ENCODE assay signal across 19 cellular contexts in the genomic region with DNA sequence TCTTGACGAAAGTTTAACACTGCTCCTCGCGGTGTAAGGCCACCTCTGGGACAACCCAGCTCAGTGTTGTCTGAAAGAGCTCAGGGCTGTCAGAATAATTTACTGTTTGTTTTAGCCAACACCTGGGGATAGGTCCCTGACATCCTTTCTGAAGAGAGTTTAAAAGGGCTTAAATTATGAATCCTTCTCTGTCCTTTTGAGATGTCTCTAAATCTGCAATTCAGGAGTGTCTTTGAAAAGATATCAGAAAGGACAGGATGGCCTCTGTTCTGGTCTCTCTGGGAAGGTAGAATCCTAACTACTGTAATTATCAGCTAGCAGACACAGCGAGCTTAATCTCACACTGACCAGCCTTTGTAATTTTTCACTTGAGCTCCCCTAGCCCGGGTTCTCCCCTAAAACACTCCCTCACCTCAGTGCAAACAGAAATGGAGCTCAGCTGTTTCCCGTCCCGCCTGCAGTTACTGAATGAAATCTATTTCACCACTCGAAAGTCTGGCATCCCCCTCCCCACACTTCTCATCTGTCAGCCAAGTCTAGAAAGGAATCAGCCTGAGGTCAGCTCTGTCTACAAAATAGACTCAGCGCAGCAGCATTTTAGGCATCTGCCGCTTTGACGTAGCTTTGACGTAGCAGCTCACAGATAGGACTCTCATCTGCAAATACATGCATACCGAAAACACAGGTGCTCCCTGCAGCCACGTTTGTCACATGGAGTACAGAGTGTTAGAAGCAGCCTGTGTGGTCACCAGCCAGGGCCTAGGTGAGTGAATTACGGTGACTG. TPM values are rescaled to one million over a fixed set of nuclear protein-coding genes. Genes with fewer than 3 reads are reported as not detected.
DNase-seq lines count a peak whose midpoint lies in the region; ATAC-seq, FAIRE-seq and TF ChIP-seq lines count a peak whose summit lies in the region.
"Had no signal": no experiment of that assay in that cellular context is flagged by ENCODE, and none has a peak within 500 bp of the region (broad histone marks: within the 10 kb centered on the region; RNA-seq: fewer than 3 reads in every experiment).

No MANE protein-coding gene starts in this region.

- H3K4me3 Mint-ChIP-seq in activated CD4-positive, alpha-beta T cell treated with anti-CD3 and anti-CD28 coated beads for 36 hours = no peak overlapping the region
- H3K4me3 Mint-ChIP-seq in neural crest cell = peak overlapping the region; percentile 77

- H3K9ac ChIP-seq in Karpas-422 (ENCODE audit: low read length) = peak overlapping the region; percentile 30

- peaks cover 8% of the 10 kb centered on the region for H3K36me3 Mint-ChIP-seq in activated CD4-positive, alpha-beta T cell treated with anti-CD3 and anti-CD28 coated beads for 36 hours (ENCODE audit: low read depth)
- H3K36me3 Mint-ChIP-seq in neural crest cell (ENCODE audit: low read depth) = peaks cover 10% of the 10 kb centered on the region

- no peaks in the 10 kb centered on the region for H4K20me1 ChIP-seq in Karpas-422 (ENCODE audit: insufficient read depth, low read depth, low read length)

- peaks cover 67% of the 10 kb centered on the region for H3K4me1 ChIP-seq in Karpas-422 (ENCODE audit: low read length)

- POLR2A ChIA-PET in activated CD4-positive, alpha-beta T cell treated with anti-CD3 and anti-CD28 coated beads for 36 hours (lab: Charles Lee) = interaction anchor here (0.6 kb wide), 1 partner anchor 9 kb away, joined by 4 read pairs; no protein-coding TSS in a partner anchor

- no peak for TF ChIP-seq CTCF in neural crest cell (conservative IDR thresholded peaks at IDR 0.05)

- no peak for TF ChIP-seq POLR2A in erythroblast (IDR thresholded peaks at IDR 0.05; ENCODE audit: low read length)

- peak overlapping the region; percentile 21 for H3K4me2 ChIP-seq in Karpas-422 (ENCODE audit: low read depth, low read length, poor library complexity, severe bottlenecking)

- no peaks in the 10 kb centered on the region for H3K9me3 ChIP-seq in Karpas-422 (ENCODE audit: low read length)
- H3K9me3 ChIP-seq: thoracic aorta had no signal

- no peaks in the 10 kb centered on the region for H3K9me2 ChIP-seq in Karpas-422 (replicated peaks; ENCODE audit: insufficient read depth, low read length)

- peaks cover 2% of the 10 kb centered on the region; the same call in 1 of the 2 replicates for H3K36me3 ChIP-seq in Karpas-422 (ENCODE audit: insufficient read depth, low read length)
- H3K36me3 ChIP-seq: thoracic aorta had no signal

- H3K9me3 Mint-ChIP-seq in activated CD4-positive, alpha-beta T cell treated with anti-CD3 and anti-CD28 coated beads for 36 hours (ENCODE audit: low read depth) = no peaks in the 10 kb centered on the region
- no peaks in the 10 kb centered on the region for H3K9me3 Mint-ChIP-seq in neural crest cell

- peaks cover 84% of the 10 kb centered on the region for H3K79me2 ChIP-seq in Karpas-422 (ENCODE audit: low read length)

- no peak for FAIRE-seq in HTR-8/SVneo (lab: Jason Lieb, UNC)
- FAIRE-seq: A204.1 had no signal

- H3K27me3 Mint-ChIP-seq in activated CD4-positive, alpha-beta T cell treated with anti-CD3 and anti-CD28 coated beads for 36 hours = no peaks in the 10 kb centered on the region
- no peaks in the 10 kb centered on the region for H3K27me3 Mint-ChIP-seq in neural crest cell (ENCODE audit: low read depth)

- H2AFZ ChIP-seq in Karpas-422 (ENCODE audit: low read length) = no peak overlapping the region

- no peak for DNase-seq in activated CD4-positive, alpha-beta T cell treated with anti-CD3 and anti-CD28 coated beads for 36 hours
- DNase-seq in activated CD4-positive, alpha-beta T cell treated with anti-CD3 and anti-CD28 coated beads, Interleukin-2, amount 50 U/mL, for 4 hours = no peak
- DNase-seq in Karpas-422 (no peak), erythroblast (lab: John Stamatoyannopoulos, UW) (peak; percentile 40 to 82), neural crest cell (ENCODE audit: low read depth, low spot score) (no peak), HTR-8/SVneo (ENCODE audit: insufficient read length, low spot score) (no peak), NCI-H226 (no peak)
- DNase-seq: activated T-cell treated with anti-CD3 and anti-CD28 coated beads, Interleukin-2, amount 50 U/mL, for 48 hours; effector CD4-positive, alpha-beta T cell; foreskin melanocyte; KBM-7; kidney glomerular epithelial cell; NCI-H1930; nucleus accumbens had no signal

- CTCF ChIA-PET in activated CD4-positive, alpha-beta T cell treated with anti-CD3 and anti-CD28 coated beads for 36 hours (lab: Charles Lee) = interaction anchor here (0.5 to 2.6 kb wide), 4 partner anchors 12 to 45 kb away, joined by 3 to 13 read pairs (median 3); no protein-coding TSS in a partner anchor

- no peak for ATAC-seq in activated CD4-positive, alpha-beta T cell treated with anti-CD3 and anti-CD28 coated beads for 36 hours
- no peak for ATAC-seq in GM21825 (IDR thresholded peaks at IDR 0.05; ENCODE audit: unreplicated experiment)

- peaks cover 50% of the 10 kb centered on the region for H3K4me1 Mint-ChIP-seq in activated CD4-positive, alpha-beta T cell treated with anti-CD3 and anti-CD28 coated beads for 36 hours
- peaks cover 64% of the 10 kb centered on the region for H3K4me1 Mint-ChIP-seq in neural crest cell

- H3K27ac Mint-ChIP-seq in activated CD4-positive, alpha-beta T cell treated with anti-CD3 and anti-CD28 coated beads for 36 hours = peak overlapping the region; percentile 66
- peak overlapping the region; percentile 69 for H3K27ac Mint-ChIP-seq in neural crest cell (ENCODE audit: unreplicated experiment)

- H3K4me3 ChIP-seq in Karpas-422 (ENCODE audit: low read length) = no peak overlapping the region
- H3K4me3 ChIP-seq: SK-N-MC, thoracic aorta had no signal

- no peaks in the 10 kb centered on the region for H3K27me3 ChIP-seq in Karpas-422 (ENCODE audit: low read length)

- intact Hi-C loops in activated CD4-positive, alpha-beta T cell treated with anti-CD3 and anti-CD28 coated beads for 36 hours (cut with DNase I, micrococcal nuclease) = loop anchor here in 1 of 2 experiments (5.0 kb wide), 1 partner anchor 84 kb away; no protein-coding TSS in a partner anchor

- peak overlapping the region; percentile 79 for H3K27ac ChIP-seq in Karpas-422 (ENCODE audit: low read length)
- H3K27ac ChIP-seq: SK-N-MC, thoracic aorta, VCaP had no signal

RNA-seq across cellular contexts. Expression of gene DYNC2I1, which starts 4.8 kb away (rescaled TPM):
- total RNA-seq in activated CD4-positive, alpha-beta T cell treated with anti-CD3 and anti-CD28 coated beads for 36 hours = 10 to 100 TPM; 14.0 to 15.2 TPM
- 15.9 and 40.0 TPM in 2 replicates for total RNA-seq in Karpas-422 (2014; rRNA removed; shearing (Covaris generic); ENCODE audit: low replicate concordance)
- 27.3 and 27.8 TPM in 2 replicates for total RNA-seq in neural crest cell

RNA-seq across cellular contexts. Expression of gene ESYT2, which starts 31.9 kb away (rescaled TPM):
- total RNA-seq in activated CD4-positive, alpha-beta T cell treated with anti-CD3 and anti-CD28 coated beads for 36 hours = 10 to 100 TPM; 68.5 to 73.7 TPM
- total RNA-seq in Karpas-422 (2014; rRNA removed; shearing (Covaris generic); ENCODE audit: low replicate concordance) = 216 and 242 TPM in 2 replicates
- total RNA-seq in neural crest cell = 21.1 and 23.3 TPM in 2 replicates

Comparison
In these comparisons a context has a peak if more than half of its experiments do, and no peak if none do; other contexts are left out.
1. DNase-seq: peak in erythroblast (2 of 2); none in activated CD4-positive, alpha-beta T cell treated with anti-CD3 and anti-CD28 coated beads for 36 hours (single experiment), activated CD4-positive, alpha-beta T cell treated with anti-CD3 and anti-CD28 coated beads, Interleukin-2, amount 50 U/mL, for 4 hours (0 of 2), Karpas-422 (single experiment), neural crest cell (single experiment), HTR-8/SVneo (single experiment) and NCI-H226 (single experiment).